ENCODE assay signal across 1 cellular context in the genomic region with DNA sequence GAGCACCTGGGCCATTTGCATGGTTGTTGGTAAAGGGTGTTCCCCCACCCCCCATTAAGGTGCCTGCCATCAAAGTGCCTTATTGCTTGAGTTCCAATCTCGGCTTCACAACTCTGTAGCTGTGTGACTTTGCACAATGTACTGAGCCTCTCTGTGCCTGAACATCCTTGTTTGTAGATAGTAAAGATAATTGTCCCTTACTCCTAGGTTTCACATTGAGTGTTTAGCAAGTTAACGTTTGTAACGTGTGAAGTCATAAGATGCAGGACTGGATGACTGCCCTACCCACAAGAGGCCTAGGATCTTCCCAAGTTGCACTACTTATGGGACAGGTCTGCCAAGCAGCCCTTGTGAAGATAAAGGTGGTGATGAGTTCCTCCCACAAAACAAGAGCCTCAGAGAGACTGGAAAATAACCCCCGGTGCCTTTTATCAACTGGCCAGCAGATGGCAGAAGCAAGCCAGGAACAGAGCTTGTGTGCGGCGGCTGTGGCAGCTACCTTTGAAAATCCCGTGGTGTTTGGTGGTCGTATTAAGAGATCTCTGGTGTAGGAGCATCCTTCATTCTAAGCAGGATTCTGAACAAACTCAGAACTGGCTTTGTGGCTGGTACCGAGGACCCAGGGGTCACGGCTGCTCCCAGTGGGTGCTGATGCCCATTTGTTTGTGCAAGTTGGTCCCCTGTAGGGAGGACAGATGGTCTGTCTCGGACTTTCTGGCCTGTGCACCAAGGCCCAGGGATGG.
TF ChIP-seq lines count a peak whose summit lies in the region.

No MANE protein-coding gene starts in this region.

TF ChIP-seq in K562, 482 proteins besides CTCF, POLR2A, EP300 and RAD21 (continued from another document):
- TF ChIP-seq, protein P1, sequence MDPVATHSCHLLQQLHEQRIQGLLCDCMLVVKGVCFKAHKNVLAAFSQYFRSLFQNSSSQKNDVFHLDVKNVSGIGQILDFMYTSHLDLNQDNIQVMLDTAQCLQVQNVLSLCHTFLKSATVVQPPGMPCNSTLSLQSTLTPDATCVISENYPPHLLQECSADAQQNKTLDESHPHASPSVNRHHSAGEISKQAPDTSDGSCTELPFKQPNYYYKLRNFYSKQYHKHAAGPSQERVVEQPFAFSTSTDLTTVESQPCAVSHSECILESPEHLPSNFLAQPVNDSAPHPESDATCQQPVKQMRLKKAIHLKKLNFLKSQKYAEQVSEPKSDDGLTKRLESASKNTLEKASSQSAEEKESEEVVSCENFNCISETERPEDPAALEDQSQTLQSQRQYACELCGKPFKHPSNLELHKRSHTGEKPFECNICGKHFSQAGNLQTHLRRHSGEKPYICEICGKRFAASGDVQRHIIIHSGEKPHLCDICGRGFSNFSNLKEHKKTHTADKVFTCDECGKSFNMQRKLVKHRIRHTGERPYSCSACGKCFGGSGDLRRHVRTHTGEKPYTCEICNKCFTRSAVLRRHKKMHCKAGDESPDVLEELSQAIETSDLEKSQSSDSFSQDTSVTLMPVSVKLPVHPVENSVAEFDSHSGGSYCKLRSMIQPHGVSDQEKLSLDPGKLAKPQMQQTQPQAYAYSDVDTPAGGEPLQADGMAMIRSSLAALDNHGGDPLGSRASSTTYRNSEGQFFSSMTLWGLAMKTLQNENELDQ (CRISPR knock-in tag; IDR thresholded peaks at IDR 0.05; ENCODE audit: borderline replicate concordance), result no peak
- TF ChIP-seq, protein P2, sequence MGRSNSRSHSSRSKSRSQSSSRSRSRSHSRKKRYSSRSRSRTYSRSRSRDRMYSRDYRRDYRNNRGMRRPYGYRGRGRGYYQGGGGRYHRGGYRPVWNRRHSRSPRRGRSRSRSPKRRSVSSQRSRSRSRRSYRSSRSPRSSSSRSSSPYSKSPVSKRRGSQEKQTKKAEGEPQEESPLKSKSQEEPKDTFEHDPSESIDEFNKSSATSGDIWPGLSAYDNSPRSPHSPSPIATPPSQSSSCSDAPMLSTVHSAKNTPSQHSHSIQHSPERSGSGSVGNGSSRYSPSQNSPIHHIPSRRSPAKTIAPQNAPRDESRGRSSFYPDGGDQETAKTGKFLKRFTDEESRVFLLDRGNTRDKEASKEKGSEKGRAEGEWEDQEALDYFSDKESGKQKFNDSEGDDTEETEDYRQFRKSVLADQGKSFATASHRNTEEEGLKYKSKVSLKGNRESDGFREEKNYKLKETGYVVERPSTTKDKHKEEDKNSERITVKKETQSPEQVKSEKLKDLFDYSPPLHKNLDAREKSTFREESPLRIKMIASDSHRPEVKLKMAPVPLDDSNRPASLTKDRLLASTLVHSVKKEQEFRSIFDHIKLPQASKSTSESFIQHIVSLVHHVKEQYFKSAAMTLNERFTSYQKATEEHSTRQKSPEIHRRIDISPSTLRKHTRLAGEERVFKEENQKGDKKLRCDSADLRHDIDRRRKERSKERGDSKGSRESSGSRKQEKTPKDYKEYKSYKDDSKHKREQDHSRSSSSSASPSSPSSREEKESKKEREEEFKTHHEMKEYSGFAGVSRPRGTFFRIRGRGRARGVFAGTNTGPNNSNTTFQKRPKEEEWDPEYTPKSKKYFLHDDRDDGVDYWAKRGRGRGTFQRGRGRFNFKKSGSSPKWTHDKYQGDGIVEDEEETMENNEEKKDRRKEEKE (IDR thresholded peaks at IDR 0.05; ENCODE audit: borderline replicate concordance in 1 of 2, control insufficient read depth in 1 of 2, low read depth in 2 of 2, low read length in 1 of 2), result no peak
- TF ChIP-seq, protein P3, sequence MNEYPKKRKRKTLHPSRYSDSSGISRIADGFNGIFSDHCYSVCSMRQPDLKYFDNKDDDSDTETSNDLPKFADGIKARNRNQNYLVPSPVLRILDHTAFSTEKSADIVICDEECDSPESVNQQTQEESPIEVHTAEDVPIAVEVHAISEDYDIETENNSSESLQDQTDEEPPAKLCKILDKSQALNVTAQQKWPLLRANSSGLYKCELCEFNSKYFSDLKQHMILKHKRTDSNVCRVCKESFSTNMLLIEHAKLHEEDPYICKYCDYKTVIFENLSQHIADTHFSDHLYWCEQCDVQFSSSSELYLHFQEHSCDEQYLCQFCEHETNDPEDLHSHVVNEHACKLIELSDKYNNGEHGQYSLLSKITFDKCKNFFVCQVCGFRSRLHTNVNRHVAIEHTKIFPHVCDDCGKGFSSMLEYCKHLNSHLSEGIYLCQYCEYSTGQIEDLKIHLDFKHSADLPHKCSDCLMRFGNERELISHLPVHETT (CRISPR knock-in tag; conservative IDR thresholded peaks at IDR 0.05 in 1 of 2, IDR thresholded peaks at IDR 0.05 in 1 of 2), result no peak
- TF ChIP-seq BACH1 (tag; IDR thresholded peaks at IDR 0.05), result no peak
- TF ChIP-seq SNRNP70 (optimal IDR thresholded peaks at IDR 0.05; ENCODE audit: low read depth, low read length), result no peak
- no peak for TF ChIP-seq SLC30A9 (CRISPR knock-in tag; IDR thresholded peaks at IDR 0.05)
- TF ChIP-seq, protein P4, sequence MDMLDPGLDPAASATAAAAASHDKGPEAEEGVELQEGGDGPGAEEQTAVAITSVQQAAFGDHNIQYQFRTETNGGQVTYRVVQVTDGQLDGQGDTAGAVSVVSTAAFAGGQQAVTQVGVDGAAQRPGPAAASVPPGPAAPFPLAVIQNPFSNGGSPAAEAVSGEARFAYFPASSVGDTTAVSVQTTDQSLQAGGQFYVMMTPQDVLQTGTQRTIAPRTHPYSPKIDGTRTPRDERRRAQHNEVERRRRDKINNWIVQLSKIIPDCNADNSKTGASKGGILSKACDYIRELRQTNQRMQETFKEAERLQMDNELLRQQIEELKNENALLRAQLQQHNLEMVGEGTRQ (CRISPR knock-in tag; IDR thresholded peaks at IDR 0.05), result no peak
